Comparison of ENCODE assay signal across 39 cellular contexts in the genomic region with DNA sequence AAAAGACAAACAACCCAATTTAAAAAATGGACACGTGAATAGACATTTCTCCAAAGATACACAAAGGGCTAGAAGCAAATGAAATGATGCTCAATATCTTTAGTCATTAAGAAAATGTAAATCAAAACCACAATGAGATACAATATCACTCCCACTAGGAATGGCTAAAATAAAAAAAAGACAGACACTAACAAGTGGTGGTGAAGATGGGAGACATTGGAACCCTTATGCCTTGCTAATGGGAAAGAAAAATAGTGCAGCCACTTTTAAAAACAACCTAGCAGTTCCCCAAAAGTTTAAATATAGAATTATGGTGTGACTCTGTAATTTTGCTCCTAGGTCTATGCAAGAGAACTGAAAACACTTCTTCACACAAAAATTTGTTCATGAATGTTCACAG. TPM values are rescaled to one million over a fixed set of nuclear protein-coding genes. Genes with fewer than 3 reads are reported as not detected.
"Had no signal": no experiment of that assay in that cellular context is flagged by ENCODE, and none has a peak within 500 bp of the region (broad histone marks: within the 10 kb centered on the region; RNA-seq: fewer than 3 reads in every experiment).

No MANE protein-coding gene starts in this region.

- H3K36me3 Mint-ChIP-seq: activated naive CD4-positive, alpha-beta T cell treated with anti-CD3 and anti-CD28 coated beads, Interleukin-2, amount 10 ng/mL, durations not matched to agents 7 days and 5 days; activated naive CD4-positive, alpha-beta T cell treated with anti-CD3 and anti-CD28 coated beads, Interleukin-2, amount 50 U/mL, for 24 hours; activated naive CD4-positive, alpha-beta T cell treated with anti-CD3 and anti-CD28 coated beads, Interleukin-2, amount 50 U/mL, for 72 hours; activated naive CD8-positive, alpha-beta T cell; activated naive CD8-positive, alpha-beta T cell treated with anti-CD3 and anti-CD28 coated beads for 36 hours; activated naive CD8-positive, alpha-beta T cell treated with anti-CD3 and anti-CD28 coated beads, Interleukin-2, amount 10 ng/mL, durations not matched to agents 7 days and 5 days; brain had no signal

- H3K9me3 ChIP-seq: adrenal gland, ascending aorta, body of pancreas, breast epithelium had no signal

- H3K36me3 ChIP-seq: adrenal gland, ascending aorta, brain microvascular endothelial cell, breast epithelium, cardiac muscle cell had no signal

- H3K4me3 Mint-ChIP-seq: activated naive CD4-positive, alpha-beta T cell treated with anti-CD3 and anti-CD28 coated beads for 36 hours; activated naive CD4-positive, alpha-beta T cell treated with anti-CD3 and anti-CD28 coated beads, Interleukin-2, amount 10 ng/mL, durations not matched to agents 7 days and 5 days; activated naive CD4-positive, alpha-beta T cell treated with anti-CD3 and anti-CD28 coated beads, Interleukin-2, amount 50 U/mL, for 24 hours; activated naive CD8-positive, alpha-beta T cell; activated naive CD8-positive, alpha-beta T cell treated with anti-CD3 and anti-CD28 coated beads for 36 hours; activated naive CD8-positive, alpha-beta T cell treated with anti-CD3 and anti-CD28 coated beads, Interleukin-2, amount 10 ng/mL, durations not matched to agents 7 days and 5 days; activated naive CD8-positive, alpha-beta T cell treated with anti-CD3 and anti-CD28 coated beads, Interleukin-2, amount 50 U/mL, for 24 hours; activated T-cell treated with anti-CD3 and anti-CD28 coated beads, Interleukin-2, amount 50 U/mL, for 24 hours; activated T-cell treated with anti-CD3 and anti-CD28 coated beads, Interleukin-2, amount 50 U/mL, for 4 hours; activated T-cell treated with anti-CD3 and anti-CD28 coated beads, Interleukin-2, amount 50 U/mL, for 72 hours; activated T-helper 1 cell treated with anti-CD3 and anti-CD28 coated beads, Interleukin-12 subunit alpha, Interleukin-12 subunit beta, Interleukin-2, Interleukin-4 antibody, amounts not matched to agents 30 ng/mL and 10 ng/mL and 1 ng/mL, durations not matched to agents 14 hours and 24 hours and 36 hours; activated T-helper 17 cell treated with anti-CD3 and anti-CD28 coated beads, Interleukin-2, amount 50 U/mL, for 72 hours; brain; central memory CD8-positive, alpha-beta T cell had no signal

- DNase-seq: activated effector memory CD4-positive, alpha-beta T cell treated with anti-CD3 and anti-CD28 coated beads, Interleukin-2, amount 50 U/mL, for 16 hours; activated effector memory CD4-positive, alpha-beta T cell treated with Interleukin-2 at 50 U/mL for 16 hours; activated gamma-delta T cell; activated gamma-delta T cell treated with Interleukin-2 at 50 U/mL for 16 hours; activated naive CD4-positive, alpha-beta T cell; activated naive CD4-positive, alpha-beta T cell treated with anti-CD3 and anti-CD28 coated beads for 36 hours; activated naive CD4-positive, alpha-beta T cell treated with anti-CD3 and anti-CD28 coated beads, Interleukin-2, amount 10 ng/mL, durations not matched to agents 7 days and 5 days; activated naive CD4-positive, alpha-beta T cell treated with anti-CD3 and anti-CD28 coated beads, Interleukin-2, amount 50 U/mL, for 16 hours; activated naive CD4-positive, alpha-beta T cell treated with Interleukin-2 at 50 U/mL for 16 hours; activated naive CD8-positive, alpha-beta T cell treated with anti-CD3 and anti-CD28 coated beads for 36 hours; activated naive CD8-positive, alpha-beta T cell treated with anti-CD3 and anti-CD28 coated beads, Interleukin-2, amount 10 ng/mL, durations not matched to agents 7 days and 5 days; activated naive CD8-positive, alpha-beta T cell treated with anti-CD3 and anti-CD28 coated beads, Interleukin-2, amount 50 U/mL, for 24 hours; activated T-cell treated with anti-CD3 and anti-CD28 coated beads, Interleukin-2, amount 50 U/mL, for 1 hour; activated T-cell treated with anti-CD3 and anti-CD28 coated beads, Interleukin-2, amount 50 U/mL, for 24 hours; activated T-cell treated with anti-CD3 and anti-CD28 coated beads, Interleukin-2, amount 50 U/mL, for 4 hours; activated T-cell treated with anti-CD3 and anti-CD28 coated beads, Interleukin-2, amount 50 U/mL, for 48 hours; activated T-cell treated with anti-CD3 and anti-CD28 coated beads, Interleukin-2, amount 50 U/mL, for 72 hours; adrenal gland; amniotic stem cell; amygdala; anterior cingulate cortex; aorta; body of pancreas; brain microvascular endothelial cell; caudate nucleus; central memory CD4-positive, alpha-beta T cell; cerebellar nuclear complex had no signal

- H3K4me3 ChIP-seq: adrenal gland, ascending aorta, body of pancreas, breast epithelium, cardiac muscle cell had no signal

- H3K4me1 Mint-ChIP-seq: activated naive CD4-positive, alpha-beta T cell treated with anti-CD3 and anti-CD28 coated beads, Interleukin-2, amount 10 ng/mL, durations not matched to agents 7 days and 5 days; activated naive CD4-positive, alpha-beta T cell treated with anti-CD3 and anti-CD28 coated beads, Interleukin-2, amount 50 U/mL, for 24 hours; activated naive CD8-positive, alpha-beta T cell treated with anti-CD3 and anti-CD28 coated beads for 36 hours; activated naive CD8-positive, alpha-beta T cell treated with anti-CD3 and anti-CD28 coated beads, Interleukin-2, amount 50 U/mL, for 24 hours; central memory CD8-positive, alpha-beta T cell had no signal

- FAIRE-seq: bronchial epithelial cell had no signal

- H3K27me3 ChIP-seq: ascending aorta, body of pancreas, brain microvascular endothelial cell, breast epithelium, cardiac muscle cell had no signal

- H3K9me3 Mint-ChIP-seq: activated naive CD4-positive, alpha-beta T cell treated with anti-CD3 and anti-CD28 coated beads for 36 hours; activated naive CD4-positive, alpha-beta T cell treated with anti-CD3 and anti-CD28 coated beads, Interleukin-2, amount 10 ng/mL, durations not matched to agents 7 days and 5 days; activated naive CD4-positive, alpha-beta T cell treated with anti-CD3 and anti-CD28 coated beads, Interleukin-2, amount 50 U/mL, for 24 hours; activated naive CD4-positive, alpha-beta T cell treated with anti-CD3 and anti-CD28 coated beads, Interleukin-2, amount 50 U/mL, for 72 hours; activated naive CD8-positive, alpha-beta T cell treated with anti-CD3 and anti-CD28 coated beads, Interleukin-2, amount 10 ng/mL, durations not matched to agents 7 days and 5 days; activated naive CD8-positive, alpha-beta T cell treated with anti-CD3 and anti-CD28 coated beads, Interleukin-2, amount 50 U/mL, for 24 hours; activated T-cell treated with anti-CD3 and anti-CD28 coated beads, Interleukin-2, amount 50 U/mL, for 24 hours; activated T-cell treated with anti-CD3 and anti-CD28 coated beads, Interleukin-2, amount 50 U/mL, for 4 hours; activated T-helper 17 cell treated with anti-CD3 and anti-CD28 coated beads, Interleukin-2, amount 50 U/mL, for 72 hours; activated T-helper 2 cell treated with anti-CD3 and anti-CD28 coated beads, Interferon-gamma antibody, Interleukin-2, Interleukin-4, amounts not matched to agents 10 μg/mL and 5 μg/mL and 100 μg/mL, durations not matched to agents 14 hours and 24 hours and 36 hours; central memory CD8-positive, alpha-beta T cell had no signal

- H3K27me3 Mint-ChIP-seq: brain had no signal

- H3K27ac ChIP-seq: adrenal gland, ascending aorta, body of pancreas, brain microvascular endothelial cell, breast epithelium, cardiac muscle cell had no signal

- H3K4me1 ChIP-seq: adrenal gland, ascending aorta, body of pancreas, breast epithelium had no signal

- H3K27ac Mint-ChIP-seq: activated naive CD4-positive, alpha-beta T cell treated with anti-CD3 and anti-CD28 coated beads for 36 hours; activated naive CD4-positive, alpha-beta T cell treated with anti-CD3 and anti-CD28 coated beads, Interleukin-2, amount 10 ng/mL, durations not matched to agents 7 days and 5 days; activated naive CD4-positive, alpha-beta T cell treated with anti-CD3 and anti-CD28 coated beads, Interleukin-2, amount 50 U/mL, for 24 hours; activated naive CD4-positive, alpha-beta T cell treated with anti-CD3 and anti-CD28 coated beads, Interleukin-2, amount 50 U/mL, for 72 hours; activated naive CD8-positive, alpha-beta T cell; activated naive CD8-positive, alpha-beta T cell treated with anti-CD3 and anti-CD28 coated beads for 36 hours; activated naive CD8-positive, alpha-beta T cell treated with anti-CD3 and anti-CD28 coated beads, Interleukin-2, amount 10 ng/mL, durations not matched to agents 7 days and 5 days; activated naive CD8-positive, alpha-beta T cell treated with anti-CD3 and anti-CD28 coated beads, Interleukin-2, amount 50 U/mL, for 24 hours; activated T-cell treated with anti-CD3 and anti-CD28 coated beads, Interleukin-2, amount 50 U/mL, for 24 hours; activated T-cell treated with anti-CD3 and anti-CD28 coated beads, Interleukin-2, amount 50 U/mL, for 72 hours; activated T-helper 1 cell treated with anti-CD3 and anti-CD28 coated beads, Interleukin-12 subunit alpha, Interleukin-12 subunit beta, Interleukin-2, Interleukin-4 antibody, amounts not matched to agents 30 ng/mL and 10 ng/mL and 1 ng/mL, durations not matched to agents 14 hours and 24 hours and 36 hours; activated T-helper 17 cell treated with anti-CD3 and anti-CD28 coated beads, Interleukin-2, amount 50 U/mL, for 72 hours; activated T-helper 2 cell treated with anti-CD3 and anti-CD28 coated beads, Interferon-gamma antibody, Interleukin-2, Interleukin-4, amounts not matched to agents 10 μg/mL and 5 μg/mL and 100 μg/mL, durations not matched to agents 14 hours and 24 hours and 36 hours; brain had no signal

RNA-seq across cellular contexts. Expression of gene SH3TC2, which starts 40.7 kb away (rescaled TPM):
- total RNA-seq: activated naive CD4-positive, alpha-beta T cell treated with anti-CD3 and anti-CD28 coated beads for 36 hours; activated naive CD4-positive, alpha-beta T cell treated with anti-CD3 and anti-CD28 coated beads, Interleukin-2, amount 50 U/mL, for 72 hours; activated naive CD8-positive, alpha-beta T cell treated with anti-CD3 and anti-CD28 coated beads for 36 hours; activated naive CD8-positive, alpha-beta T cell treated with anti-CD3 and anti-CD28 coated beads, Interleukin-2, amount 10 ng/mL, durations not matched to agents 7 days and 5 days; activated T-cell treated with anti-CD3 and anti-CD28 coated beads, Interleukin-2, amount 50 U/mL, for 4 hours; activated T-helper 1 cell treated with anti-CD3 and anti-CD28 coated beads, Interleukin-12 subunit alpha, Interleukin-12 subunit beta, Interleukin-2, Interleukin-4 antibody, amounts not matched to agents 30 ng/mL and 10 ng/mL and 1 ng/mL, durations not matched to agents 14 hours and 24 hours and 36 hours; activated T-helper 17 cell treated with anti-CD3 and anti-CD28 coated beads, Interleukin-2, amount 50 U/mL, for 72 hours; activated T-helper 2 cell treated with anti-CD3 and anti-CD28 coated beads, Interferon-gamma antibody, Interleukin-2, Interleukin-4, amounts not matched to agents 10 μg/mL and 5 μg/mL and 100 μg/mL, durations not matched to agents 14 hours and 24 hours and 36 hours had no signal
